Comparison of ENCODE assay signal across 16 cellular contexts in the genomic region with DNA sequence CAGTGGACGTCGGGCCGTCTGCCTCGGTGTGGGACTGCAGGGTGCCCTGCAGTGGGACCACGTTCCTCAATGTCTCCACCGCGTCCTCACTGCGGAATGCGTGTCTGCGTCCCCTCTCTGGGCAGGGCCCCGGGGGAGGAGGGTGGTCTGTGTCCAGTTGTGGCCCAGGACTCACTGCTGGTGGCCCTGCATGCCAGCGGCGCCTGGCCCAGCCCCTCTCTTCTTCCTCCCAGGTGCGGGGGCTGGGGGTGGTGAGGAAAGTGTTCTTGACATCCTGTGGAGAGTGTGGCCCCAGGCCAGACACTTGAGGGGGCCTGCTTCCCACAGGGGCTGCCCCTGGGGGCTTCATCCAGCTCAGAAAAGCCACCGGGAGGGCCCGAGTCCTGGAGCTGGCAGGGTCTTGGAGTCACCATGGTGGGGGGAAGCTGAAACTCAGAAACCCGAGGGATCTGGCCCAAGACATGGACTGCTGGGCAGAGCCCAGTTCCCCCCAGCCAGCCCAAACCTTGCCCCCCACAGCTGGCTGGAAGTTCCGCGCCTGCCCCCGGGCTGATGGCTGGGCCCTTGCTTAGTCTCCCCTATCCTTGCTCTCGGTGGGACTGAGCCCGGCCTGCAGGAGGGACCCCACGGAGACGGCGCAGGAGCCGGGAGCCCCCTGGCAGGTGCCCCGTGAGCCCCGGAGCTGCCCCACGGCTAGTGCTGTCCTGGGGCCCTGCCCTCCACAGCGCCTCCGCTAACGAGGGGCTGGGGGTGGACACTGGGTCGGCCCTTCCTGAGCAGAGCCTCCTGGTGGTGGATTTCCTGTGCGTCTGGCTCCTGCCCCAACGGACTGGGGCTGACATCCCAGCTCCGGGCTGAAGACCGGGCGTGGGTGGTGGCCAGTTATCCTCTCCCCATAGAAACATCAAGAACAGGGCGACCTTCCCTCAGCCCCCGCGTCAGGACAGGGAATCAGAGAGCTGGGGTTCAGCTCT. TPM values are rescaled to one million over a fixed set of nuclear protein-coding genes. Genes with fewer than 3 reads are reported as not detected.
A peak's percentile ranks its signal among the peaks of the same experiment; 100 is the strongest.
DNase-seq lines count a peak whose midpoint lies in the region; ATAC-seq and TF ChIP-seq lines count a peak whose summit lies in the region.
"Had no signal": no experiment of that assay in that cellular context is flagged by ENCODE, and none has a peak within 500 bp of the region (broad histone marks: within the 10 kb centered on the region; RNA-seq: fewer than 3 reads in every experiment).

No MANE protein-coding gene starts in this region.

- H3K4me1 ChIP-seq in BLaER1 = peaks cover 55% of the 10 kb centered on the region

- no peaks in the 10 kb centered on the region for H3K4me1 Mint-ChIP-seq in progenitor cell of endocrine pancreas (ENCODE audit: low read depth)
- H3K4me1 Mint-ChIP-seq in activated T-helper 2 cell treated with anti-CD3 and anti-CD28 coated beads, Interferon-gamma antibody, Interleukin-2, Interleukin-4, amounts not matched to agents 10 μg/mL and 5 μg/mL and 100 μg/mL, durations not matched to agents 14 hours and 24 hours and 36 hours (ENCODE audit: low read depth) = no peaks in the 10 kb centered on the region
- no peaks in the 10 kb centered on the region for H3K4me1 Mint-ChIP-seq in activated CD8-positive, alpha-beta T cell treated with anti-CD3 and anti-CD28 coated beads, Interleukin-2, amount 10 ng/mL, durations not matched to agents 7 days and 5 days (ENCODE audit: low read depth)
- H3K4me1 Mint-ChIP-seq: activated CD4-positive, alpha-beta memory T cell treated with anti-CD3 and anti-CD28 coated beads, Interleukin-2, amount 10 ng/mL, durations not matched to agents 7 days and 5 days had no signal

- peak; percentile 12 for TF ChIP-seq CTCF in astrocyte of the spinal cord (IDR thresholded peaks at IDR 0.05; ENCODE audit: low read depth, low read length)
- peak; percentile 47 for TF ChIP-seq CTCF in progenitor cell of endocrine pancreas (IDR thresholded peaks at IDR 0.05; ENCODE audit: unreplicated experiment)

- H3K4me3 Mint-ChIP-seq in progenitor cell of endocrine pancreas (ENCODE audit: low read depth) = no peak overlapping the region
- H3K4me3 Mint-ChIP-seq in activated T-helper 2 cell treated with anti-CD3 and anti-CD28 coated beads, Interferon-gamma antibody, Interleukin-2, Interleukin-4, amounts not matched to agents 10 μg/mL and 5 μg/mL and 100 μg/mL, durations not matched to agents 14 hours and 24 hours and 36 hours (ENCODE audit: low read depth) = no peak overlapping the region
- H3K4me3 Mint-ChIP-seq in activated CD8-positive, alpha-beta T cell treated with anti-CD3 and anti-CD28 coated beads, Interleukin-2, amount 10 ng/mL, durations not matched to agents 7 days and 5 days = no peak overlapping the region
- H3K4me3 Mint-ChIP-seq: activated CD4-positive, alpha-beta memory T cell treated with anti-CD3 and anti-CD28 coated beads, Interleukin-2, amount 10 ng/mL, durations not matched to agents 7 days and 5 days had no signal

- H3K27me3 ChIP-seq in BLaER1 = peaks cover 34% of the 10 kb centered on the region
- H3K27me3 ChIP-seq: BE2C, SJCRH30, thyroid gland had no signal

- no peak overlapping the region for H3K27ac Mint-ChIP-seq in progenitor cell of endocrine pancreas
- H3K27ac Mint-ChIP-seq in activated T-helper 2 cell treated with anti-CD3 and anti-CD28 coated beads, Interferon-gamma antibody, Interleukin-2, Interleukin-4, amounts not matched to agents 10 μg/mL and 5 μg/mL and 100 μg/mL, durations not matched to agents 14 hours and 24 hours and 36 hours = no peak overlapping the region
- no peak overlapping the region for H3K27ac Mint-ChIP-seq in activated CD8-positive, alpha-beta T cell treated with anti-CD3 and anti-CD28 coated beads, Interleukin-2, amount 10 ng/mL, durations not matched to agents 7 days and 5 days
- H3K27ac Mint-ChIP-seq: activated CD4-positive, alpha-beta memory T cell treated with anti-CD3 and anti-CD28 coated beads, Interleukin-2, amount 10 ng/mL, durations not matched to agents 7 days and 5 days had no signal

- ATAC-seq in left cardiac atrium = peak in 1 of 2 donors; percentile 18
- ATAC-seq in activated CD8-positive, alpha-beta T cell treated with anti-CD3 and anti-CD28 coated beads, Interleukin-2, amount 10 ng/mL, durations not matched to agents 7 days and 5 days = no peak

- POLR2A ChIA-PET in activated CD8-positive, alpha-beta T cell treated with anti-CD3 and anti-CD28 coated beads, Interleukin-2, amount 10 ng/mL, durations not matched to agents 7 days and 5 days (lab: Charles Lee) = interaction anchor here (0.5 kb wide), 1 partner anchor 297 kb away, joined by 3 read pairs; no protein-coding TSS in a partner anchor

- no peak overlapping the region for H3K9ac ChIP-seq in BLaER1

- no peaks in the 10 kb centered on the region for H4K20me1 ChIP-seq in BLaER1

- H3K9me3 Mint-ChIP-seq in progenitor cell of endocrine pancreas (ENCODE audit: low read depth) = no peaks in the 10 kb centered on the region
- no peaks in the 10 kb centered on the region for H3K9me3 Mint-ChIP-seq in activated T-helper 2 cell treated with anti-CD3 and anti-CD28 coated beads, Interferon-gamma antibody, Interleukin-2, Interleukin-4, amounts not matched to agents 10 μg/mL and 5 μg/mL and 100 μg/mL, durations not matched to agents 14 hours and 24 hours and 36 hours
- no peaks in the 10 kb centered on the region for H3K9me3 Mint-ChIP-seq in activated CD8-positive, alpha-beta T cell treated with anti-CD3 and anti-CD28 coated beads, Interleukin-2, amount 10 ng/mL, durations not matched to agents 7 days and 5 days (ENCODE audit: insufficient read depth)
- H3K9me3 Mint-ChIP-seq: activated CD4-positive, alpha-beta memory T cell treated with anti-CD3 and anti-CD28 coated beads, Interleukin-2, amount 10 ng/mL, durations not matched to agents 7 days and 5 days had no signal

- H3K36me3 ChIP-seq in BLaER1 = no peaks in the 10 kb centered on the region
- H3K36me3 ChIP-seq: BE2C, SJCRH30, thyroid gland had no signal

- peak overlapping the region; percentile 18; the same call in 1 of the 2 replicates for H3K27ac ChIP-seq in BLaER1
- H3K27ac ChIP-seq: hepatocyte, SJCRH30, thyroid gland had no signal

- H3K9me3 ChIP-seq in BLaER1 = peaks cover under 1% of the 10 kb centered on the region; the same call in 1 of the 2 replicates
- H3K9me3 ChIP-seq: BE2C, SJCRH30, thyroid gland had no signal

- intact Hi-C loops in left cardiac atrium (cut with DNase I) = no loop called here
- intact Hi-C loops in activated T-helper 2 cell treated with anti-CD3 and anti-CD28 coated beads, Interferon-gamma antibody, Interleukin-2, Interleukin-4, amounts not matched to agents 10 μg/mL and 5 μg/mL and 100 μg/mL, durations not matched to agents 14 hours and 24 hours and 36 hours (cut with micrococcal nuclease) = no loop called here

- H3K36me3 Mint-ChIP-seq in progenitor cell of endocrine pancreas (ENCODE audit: insufficient read depth) = no peaks in the 10 kb centered on the region
- no peaks in the 10 kb centered on the region for H3K36me3 Mint-ChIP-seq in activated T-helper 2 cell treated with anti-CD3 and anti-CD28 coated beads, Interferon-gamma antibody, Interleukin-2, Interleukin-4, amounts not matched to agents 10 μg/mL and 5 μg/mL and 100 μg/mL, durations not matched to agents 14 hours and 24 hours and 36 hours (ENCODE audit: low read depth)
- no peaks in the 10 kb centered on the region for H3K36me3 Mint-ChIP-seq in activated CD8-positive, alpha-beta T cell treated with anti-CD3 and anti-CD28 coated beads, Interleukin-2, amount 10 ng/mL, durations not matched to agents 7 days and 5 days (ENCODE audit: low read depth)

- no peak overlapping the region for H3K4me3 ChIP-seq in BLaER1
- H3K4me3 ChIP-seq in astrocyte of the spinal cord (ENCODE audit: low read depth, low read length) = no peak overlapping the region
- H3K4me3 ChIP-seq: hepatocyte, SJCRH30, thyroid gland had no signal

- peak overlapping the region; percentile 77 for H3K4me2 ChIP-seq in BLaER1
- H3K4me2 ChIP-seq: hepatocyte had no signal

- DNase-seq in astrocyte of the spinal cord (ENCODE audit: low read depth, low spot score) (no peak), left cardiac atrium (peak; percentile 30), progenitor cell of endocrine pancreas (ENCODE audit: low spot score, unreplicated experiment) (no peak), ecto neural progenitor cell (ENCODE audit: low spot score) (no peak), NCI-H2029 treated with DMSO at 0.1 percent for 48 hours (lab: John Stamatoyannopoulos, UW) (no peak)
- DNase-seq in activated T-helper 2 cell treated with anti-CD3 and anti-CD28 coated beads, Interferon-gamma antibody, Interleukin-2, Interleukin-4, amounts not matched to agents 10 μg/mL and 5 μg/mL and 100 μg/mL, durations not matched to agents 14 hours and 24 hours and 36 hours (ENCODE audit: low spot score) = no peak
- DNase-seq in activated CD8-positive, alpha-beta T cell treated with anti-CD3 and anti-CD28 coated beads, Interleukin-2, amount 10 ng/mL, durations not matched to agents 7 days and 5 days = no peak
- DNase-seq: activated CD4-positive, alpha-beta memory T cell treated with anti-CD3 and anti-CD28 coated beads, Interleukin-2, amount 10 ng/mL, durations not matched to agents 7 days and 5 days; activated effector memory CD4-positive, alpha-beta T cell treated with anti-CD3 and anti-CD28 coated beads, Interleukin-2, amount 50 U/mL, for 16 hours; BE2C; DMS153; NCI-H2107; SJCRH30 had no signal

- in situ Hi-C loops in astrocyte of the spinal cord (cut with HindIII; ENCODE audit: low sequenced_read_pairs) = no loop called here

- CTCF ChIA-PET in activated CD8-positive, alpha-beta T cell treated with anti-CD3 and anti-CD28 coated beads, Interleukin-2, amount 10 ng/mL, durations not matched to agents 7 days and 5 days (lab: Charles Lee) = no interaction called here

- H3K27me3 Mint-ChIP-seq in progenitor cell of endocrine pancreas = peaks cover 30% of the 10 kb centered on the region
- peaks cover 10% of the 10 kb centered on the region for H3K27me3 Mint-ChIP-seq in activated T-helper 2 cell treated with anti-CD3 and anti-CD28 coated beads, Interferon-gamma antibody, Interleukin-2, Interleukin-4, amounts not matched to agents 10 μg/mL and 5 μg/mL and 100 μg/mL, durations not matched to agents 14 hours and 24 hours and 36 hours (ENCODE audit: low read depth)
- H3K27me3 Mint-ChIP-seq in activated CD8-positive, alpha-beta T cell treated with anti-CD3 and anti-CD28 coated beads, Interleukin-2, amount 10 ng/mL, durations not matched to agents 7 days and 5 days (ENCODE audit: low read depth) = peaks cover 4% of the 10 kb centered on the region

RNA-seq across cellular contexts. Expression of a gene that starts 2.9 kb away (rescaled TPM):
- total RNA-seq in left cardiac atrium = 10 to 100 TPM; 21.5 to 38.2 TPM
- total RNA-seq in progenitor cell of endocrine pancreas = 0.13 TPM in 1 of 2 replicates, not detected in the other
- not detected in 2 replicates for total RNA-seq in activated T-helper 2 cell treated with anti-CD3 and anti-CD28 coated beads, Interferon-gamma antibody, Interleukin-2, Interleukin-4, amounts not matched to agents 10 μg/mL and 5 μg/mL and 100 μg/mL, durations not matched to agents 14 hours and 24 hours and 36 hours
- not detected for total RNA-seq in activated CD8-positive, alpha-beta T cell treated with anti-CD3 and anti-CD28 coated beads, Interleukin-2, amount 10 ng/mL, durations not matched to agents 7 days and 5 days
- total RNA-seq: activated CD4-positive, alpha-beta memory T cell treated with anti-CD3 and anti-CD28 coated beads, Interleukin-2, amount 10 ng/mL, durations not matched to agents 7 days and 5 days had no signal

RNA-seq across cellular contexts. Expression of a gene that starts 24.2 kb away (rescaled TPM):
- total RNA-seq in left cardiac atrium (under 1 TPM; 0.34 to 0.38 TPM), progenitor cell of endocrine pancreas (6.7 and 7.5 TPM in 2 replicates)
- total RNA-seq in activated T-helper 2 cell treated with anti-CD3 and anti-CD28 coated beads, Interferon-gamma antibody, Interleukin-2, Interleukin-4, amounts not matched to agents 10 μg/mL and 5 μg/mL and 100 μg/mL, durations not matched to agents 14 hours and 24 hours and 36 hours = not detected in 2 replicates
- not detected for total RNA-seq in activated CD8-positive, alpha-beta T cell treated with anti-CD3 and anti-CD28 coated beads, Interleukin-2, amount 10 ng/mL, durations not matched to agents 7 days and 5 days
- total RNA-seq: activated CD4-positive, alpha-beta memory T cell treated with anti-CD3 and anti-CD28 coated beads, Interleukin-2, amount 10 ng/mL, durations not matched to agents 7 days and 5 days had no signal

Comparison
In these comparisons a context has a peak if more than half of its experiments do, and no peak if none do; other contexts are left out.
1. RNA of a gene that starts 2.9 kb away (total RNA-seq): 21.5 to 38.2 TPM in left cardiac atrium; 0.13 TPM in progenitor cell of endocrine pancreas, not detected in activated CD8-positive, alpha-beta T cell treated with anti-CD3 and anti-CD28 coated beads, Interleukin-2, amount 10 ng/mL, durations not matched to agents 7 days and 5 days and not detected in activated T-helper 2 cell treated with anti-CD3 and anti-CD28 coated beads, Interferon-gamma antibody, Interleukin-2, Interleukin-4, amounts not matched to agents 10 μg/mL and 5 μg/mL and 100 μg/mL, durations not matched to agents 14 hours and 24 hours and 36 hours; every median in the first group is over 10 times any median in the second.